Comparison of ENCODE assay signal across 19 cellular contexts in genomic region chr10:82440775-82441174, GRCh38.
DNase-seq lines count a peak whose midpoint lies in the region; ATAC-seq, FAIRE-seq and TF ChIP-seq lines count a peak whose summit lies in the region.
"Had no signal": no experiment of that assay in that cellular context is flagged by ENCODE, and none has a peak within 500 bp of the region (broad histone marks: within the 10 kb centered on the region; RNA-seq: fewer than 3 reads in every experiment).

No MANE protein-coding gene starts in this region.

- no peak overlapping the region for H2BK20ac ChIP-seq in H1 (ENCODE audit: low read length)

- TF ChIP-seq RAD21 in A549 (conservative IDR thresholded peaks at IDR 0.05 in 1 of 2, IDR thresholded peaks at IDR 0.05 in 1 of 2) (no peak), H1 (IDR thresholded peaks at IDR 0.05 in 1 of 2, conservative IDR thresholded peaks at IDR 0.05 in 1 of 2; ENCODE audit: low read depth in 2 of 2, low read length in 2 of 2) (no peak)

- H3K27ac ChIP-seq in A549 (no peak overlapping the region), H1 (ENCODE audit: low read depth, low read length) (no peak overlapping the region), smooth muscle cell (ENCODE audit: low read depth) (no peak overlapping the region), stomach (no peak overlapping the region)

- H3K27me3 ChIP-seq in H1 (replicated peaks in 1 of 4; ENCODE audit: control insufficient read depth in 3 of 4, extremely low read depth in 1 of 4, insufficient read depth in 3 of 4, low read length in 3 of 4) (no peaks in the 10 kb centered on the region), smooth muscle cell (ENCODE audit: low read depth) (no peaks in the 10 kb centered on the region), stomach (no peaks in the 10 kb centered on the region)
- H3K27me3 ChIP-seq: BE2C had no signal

- no peaks in the 10 kb centered on the region for H4K20me1 ChIP-seq in H1 (replicated peaks in 1 of 2; ENCODE audit: control insufficient read depth in 1 of 2, insufficient read depth in 2 of 2, low read length in 2 of 2)
- H4K20me1 ChIP-seq in smooth muscle cell (ENCODE audit: low read depth): no peaks in the 10 kb centered on the region

- H2BK5ac ChIP-seq in H1 (ENCODE audit: low read depth, low read length): no peak overlapping the region

- no peaks in the 10 kb centered on the region for H3K79me1 ChIP-seq in H1 (ENCODE audit: low read depth, low read length)

- TF ChIP-seq POLR2A in A549 (IDR thresholded peaks at IDR 0.05; ENCODE audit: low read length) (no peak), H1 (IDR thresholded peaks at IDR 0.05; ENCODE audit: control extremely low read depth in 1 of 2, low read depth in 2 of 2, low read length in 2 of 2) (no peak), stomach (IDR thresholded peaks at IDR 0.05) (no peak)

- ATAC-seq in A549: no peak
- ATAC-seq: GM23338, HCT116 had no signal

- H2BK120ac ChIP-seq in H1 (replicated peaks; ENCODE audit: low read depth, low read length): no peak overlapping the region

- H3K9me3 ChIP-seq in A549 (peaks cover 5% of the 10 kb centered on the region; the same call in 2 of the 3 replicates), H1 (ENCODE audit: insufficient read depth in 2 of 2, low read depth in 1 of 2, low read length in 1 of 2) (no peaks in the 10 kb centered on the region), smooth muscle cell (replicated peaks; ENCODE audit: low read depth) (no peaks in the 10 kb centered on the region), stomach (peaks cover 0 to 19% (median 8%) of the 10 kb centered on the region in 4 donors)
- H3K9me3 ChIP-seq: BE2C, Caco-2 had no signal

- TF ChIP-seq EP300 in A549 (IDR thresholded peaks at IDR 0.05) (no peak), H1 (IDR thresholded peaks at IDR 0.05; ENCODE audit: borderline replicate concordance in 1 of 2, low read depth in 2 of 2, low read length in 2 of 2) (no peak), stomach (IDR thresholded peaks at IDR 0.05) (no peak)

- no peak overlapping the region for H3K4me3 ChIP-seq in A549
- H3K4me3 ChIP-seq in H1 (ENCODE audit: extremely low read depth in 1 of 4, insufficient read depth in 2 of 4, low read depth in 3 of 4, low read length in 4 of 4): no peak overlapping the region
- no peak overlapping the region for H3K4me3 ChIP-seq in smooth muscle cell
- no peak overlapping the region for H3K4me3 ChIP-seq in stomach
- H3K4me3 ChIP-seq: GM23338 had no signal

- H3K4ac ChIP-seq in H1 (replicated peaks; ENCODE audit: insufficient read length, low read depth, low read length): no peak overlapping the region

- no peaks in the 10 kb centered on the region for H3F3A ChIP-seq in smooth muscle cell (ENCODE audit: low read depth)

- H3K36me3 ChIP-seq in H1 (ENCODE audit: control insufficient read depth in 2 of 4, insufficient read depth in 4 of 4, low read length in 3 of 4) (no peaks in the 10 kb centered on the region), smooth muscle cell (ENCODE audit: low read depth) (no peaks in the 10 kb centered on the region), stomach (no peaks in the 10 kb centered on the region)
- H3K36me3 ChIP-seq: BE2C had no signal

- no peak overlapping the region for H4K5ac ChIP-seq in H1 (ENCODE audit: insufficient read length, low read depth, low read length)

- H2AFZ ChIP-seq in H1 (ENCODE audit: low read length) (no peak overlapping the region), smooth muscle cell (ENCODE audit: low read depth) (no peak overlapping the region)
- H2AFZ ChIP-seq: GM23338 had no signal

- H3K79me2 ChIP-seq in H1 (ENCODE audit: control insufficient read depth in 1 of 2, insufficient read depth in 2 of 2, low read length in 2 of 2) (no peaks in the 10 kb centered on the region), smooth muscle cell (ENCODE audit: low read depth) (no peaks in the 10 kb centered on the region)

- intact Hi-C loops in stomach (cut with DNase I; ENCODE audit: low total_unique reads): no loop called here

- no peak overlapping the region for H3K23ac ChIP-seq in H1 (ENCODE audit: insufficient read length)

- TF ChIP-seq CTCF in A549 (IDR thresholded peaks at IDR 0.05) (no peak), H1 (IDR thresholded peaks at IDR 0.05; ENCODE audit: control extremely low read depth in 1 of 3, insufficient read depth in 1 of 3, low read depth in 1 of 3, low read length in 3 of 3) (no peak), smooth muscle cell (IDR thresholded peaks at IDR 0.05; ENCODE audit: borderline replicate concordance, insufficient read depth, poor library complexity, severe bottlenecking) (no peak), stomach (IDR thresholded peaks at IDR 0.05) (no peak)

- H3K56ac ChIP-seq in H1 (replicated peaks; ENCODE audit: insufficient read length, low read depth, low read length): no peak overlapping the region

- H3K9ac ChIP-seq in H1 (replicated peaks in 1 of 4; ENCODE audit: extremely low read depth in 1 of 4, low read depth in 3 of 4, low read length in 3 of 4) (no peak overlapping the region), smooth muscle cell (ENCODE audit: low read depth) (no peak overlapping the region)

- H2BK12ac ChIP-seq in H1 (ENCODE audit: low read depth, low read length): no peak overlapping the region

- no peak for DNase-seq in A549 (ENCODE audit: low read depth in 1 of 2, low spot score in 1 of 2)
- peak; percentile 32 for DNase-seq in NCI-H446 treated with DMSO at 0.1 percent for 48 hours (lab: John Stamatoyannopoulos, UW)
- no peak for DNase-seq in H1 (ENCODE audit: low read depth in 1 of 2, low spot score in 2 of 2)
- DNase-seq in smooth muscle cell (lab: John Stamatoyannopoulos, UW; ENCODE audit: unreplicated experiment): no peak
- no peak for DNase-seq in DMS153 (lab: John Stamatoyannopoulos, UW)
- no peak for DNase-seq in stomach
- DNase-seq: ACHN; BE2C; C1 segment of cervical spinal cord; Caco-2; CD4-positive, CD25-positive, alpha-beta regulatory T cell; DMS79; GDM1; H7; HFFc6 had no signal

- CTCF ChIA-PET in A549 (lab: Yijun Ruan, JAX) (no interaction called here), H1 (lab: Charles Lee; ENCODE audit: partially characterized antibody) (no interaction called here)

- H4K91ac ChIP-seq in H1 (replicated peaks; ENCODE audit: insufficient read length, low read length): no peak overlapping the region

- H3K4me2 ChIP-seq in A549: no peak overlapping the region
- H3K4me2 ChIP-seq in H1 (ENCODE audit: insufficient read depth in 1 of 2, low read depth in 2 of 2, low read length in 2 of 2): no peak overlapping the region
- peak overlapping the region; percentile 33 for H3K4me2 ChIP-seq in smooth muscle cell
- H3K4me2 ChIP-seq: GM23338 had no signal

- no peak overlapping the region for H2BK15ac ChIP-seq in H1 (ENCODE audit: low read length)

- no peak overlapping the region for H4K8ac ChIP-seq in H1 (ENCODE audit: extremely low read depth, insufficient read depth, low read length)

- no peak overlapping the region for H3K14ac ChIP-seq in H1 (ENCODE audit: insufficient read length)

- H3K4me1 ChIP-seq in A549 (no peaks in the 10 kb centered on the region), H1 (replicated peaks in 1 of 4; ENCODE audit: control insufficient read depth in 3 of 4, insufficient read depth in 4 of 4, low read length in 3 of 4) (no peaks in the 10 kb centered on the region), smooth muscle cell (ENCODE audit: low read depth) (peaks cover 6% of the 10 kb centered on the region), stomach (no peaks in the 10 kb centered on the region)
- H3K4me1 ChIP-seq: BE2C, Caco-2 had no signal

- FAIRE-seq in A549 (lab: Jason Lieb, UNC) (no peak), H1 (lab: Jason Lieb, UNC) (no peak)
- FAIRE-seq: GM12892, GM18507 had no signal

- POLR2A ChIA-PET in A549 (lab: Yijun Ruan, JAX): no interaction called here
- POLR2A ChIA-PET in H1 (lab: Charles Lee; ENCODE audit: partially characterized antibody): no interaction called here

- no peaks in the 10 kb centered on the region for H3K23me2 ChIP-seq in H1 (ENCODE audit: low read depth, low read length)

- H3K18ac ChIP-seq in H1 (ENCODE audit: extremely low read depth, low read length): no peak overlapping the region

- no peak overlapping the region for H2AK5ac ChIP-seq in H1 (ENCODE audit: low read depth, low read length)

TF ChIP-seq in A549, 52 proteins besides CTCF, POLR2A, EP300 and RAD21:
- TF ChIP-seq MAFK (IDR thresholded peaks at IDR 0.05; ENCODE audit: partially characterized antibody) (peak; percentile 97), JUNB (IDR thresholded peaks at IDR 0.05) (no peak)

TF ChIP-seq in H1, 55 proteins besides CTCF, POLR2A, EP300 and RAD21:
- TF ChIP-seq SUZ12 (IDR thresholded peaks at IDR 0.05; ENCODE audit: low read length) (no peak), CBX8 (IDR thresholded peaks at IDR 0.05; ENCODE audit: borderline replicate concordance, low read depth, low read length) (no peak), MAFK (IDR thresholded peaks at IDR 0.05; ENCODE audit: low read depth, low read length) (peak; percentile 97), GTF2F1 (IDR thresholded peaks at IDR 0.05; ENCODE audit: borderline replicate concordance, low read depth, low read length) (no peak), SRF (IDR thresholded peaks at IDR 0.05; ENCODE audit: low read depth, low read length) (no peak), NANOG (IDR thresholded peaks at IDR 0.05; ENCODE audit: insufficient read depth, low read depth, low read length, poor library complexity, severe bottlenecking) (no peak), CTBP2 (IDR thresholded peaks at IDR 0.05; ENCODE audit: borderline replicate concordance, insufficient read depth, insufficient read length, low read length) (no peak)
- TF ChIP-seq, protein P1, sequence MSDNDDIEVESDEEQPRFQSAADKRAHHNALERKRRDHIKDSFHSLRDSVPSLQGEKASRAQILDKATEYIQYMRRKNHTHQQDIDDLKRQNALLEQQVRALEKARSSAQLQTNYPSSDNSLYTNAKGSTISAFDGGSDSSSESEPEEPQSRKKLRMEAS (IDR thresholded peaks at IDR 0.05): no peak

Comparison
In these comparisons a context has a peak if more than half of its experiments do, and no peak if none do; other contexts are left out.
1. Of the 18 proteins assayed by ChIP-seq in both H1 and A549: peak only in H1: none; only in A549: none; in both: MAFK; in neither: 17.